In genomic region chr17:31522987-31523495, GRCh38 we compare ENCODE assay signal across 22 cellular contexts.
"Had no signal": no experiment of that assay in that cellular context is flagged by ENCODE, and none has a peak within 500 bp of the region (broad histone marks: within the 10 kb centered on the region; RNA-seq: fewer than 3 reads in every experiment).

No MANE protein-coding gene starts in this region.

- H3K9me3 ChIP-seq: lower lobe of right lung, pancreas, thoracic aorta had no signal

- H3K4me1 Mint-ChIP-seq: nephron progenitor cell had no signal

- H3K27ac ChIP-seq: coronary artery, lower lobe of right lung, pancreas, thoracic aorta, tibial nerve, upper lobe of left lung had no signal

- H3K27me3 Mint-ChIP-seq: effector memory CD8-positive, alpha-beta T cell; naive thymus-derived CD8-positive, alpha-beta T cell; progenitor cell of endocrine pancreas; stimulated activated memory B cell treated with anti-CD40 and anti-IgM and Interleukin-4, amounts not matched to agents 10 μg/mL and 1 μg/mL and 100 μg/mL, for 72 hours had no signal

- H3K4me3 ChIP-seq: coronary artery, lower lobe of right lung, pancreas, smooth muscle cell, thoracic aorta, tibial nerve, upper lobe of left lung had no signal

- H3K4me3 Mint-ChIP-seq: effector memory CD8-positive, alpha-beta T cell; naive thymus-derived CD8-positive, alpha-beta T cell; nephron progenitor cell; stimulated activated memory B cell treated with anti-CD40 and anti-IgM and Interleukin-4, amounts not matched to agents 10 μg/mL and 1 μg/mL and 100 μg/mL, for 72 hours had no signal

- H3K9me3 Mint-ChIP-seq: effector memory CD8-positive, alpha-beta T cell; nephron progenitor cell; stimulated activated memory B cell treated with anti-CD40 and anti-IgM and Interleukin-4, amounts not matched to agents 10 μg/mL and 1 μg/mL and 100 μg/mL, for 72 hours had no signal

- ATAC-seq: effector memory CD8-positive, alpha-beta T cell; lower lobe of right lung; naive thymus-derived CD8-positive, alpha-beta T cell; pancreas; sciatic nerve; stimulated activated memory B cell treated with anti-CD40 and anti-IgM and Interleukin-4, amounts not matched to agents 10 μg/mL and 1 μg/mL and 100 μg/mL, for 72 hours; stimulated activated naive CD8-positive, alpha-beta T cell treated with anti-CD3 and anti-CD28 coated beads, Interleukin-15, Interleukin-2, amounts not matched to agents 100 U/mL and 50 U/mL, for 24 hours had no signal

- FAIRE-seq: frontal cortex, keratinocyte, pancreas, urothelium cell line had no signal

- H3K36me3 ChIP-seq: thoracic aorta had no signal

- H3K27me3 ChIP-seq: pancreas, tibial nerve, upper lobe of left lung had no signal

- H3K4me2 ChIP-seq: smooth muscle cell had no signal

- H3K27ac Mint-ChIP-seq: nephron progenitor cell; progenitor cell of endocrine pancreas; stimulated activated memory B cell treated with anti-CD40 and anti-IgM and Interleukin-4, amounts not matched to agents 10 μg/mL and 1 μg/mL and 100 μg/mL, for 72 hours had no signal

- DNase-seq: dermis blood vessel endothelial cell; effector memory CD8-positive, alpha-beta T cell; left ventricle myocardium superior; lower lobe of right lung; naive thymus-derived CD8-positive, alpha-beta T cell; nephron progenitor cell; occipital lobe; stimulated activated CD4-positive, alpha-beta T cell treated with anti-CD3 and anti-CD28 coated beads, Interleukin-2, amount 100 ng/mL, for 24 hours; stimulated activated CD4-positive, alpha-beta T cell treated with anti-CD3 and anti-CD28 coated beads, Interleukin-4, amount 100 ng/mL, for 24 hours; stimulated activated naive CD8-positive, alpha-beta T cell treated with anti-CD3 and anti-CD28 coated beads, Interleukin-15, Interleukin-2, amounts not matched to agents 100 U/mL and 50 U/mL, for 24 hours had no signal

- H3K4me1 ChIP-seq: pancreas had no signal
